1 cellular context compared by ENCODE assay signal in genomic region chr3:195542691-195543641, GRCh38.
TF ChIP-seq lines count a peak whose summit lies in the region.

TSS of gene PPP1R2 (minus strand) at chr3:195543325. CDS start at chr3:195543025, 300 bp downstream.

TF ChIP-seq in HepG2, 621 proteins besides CTCF, POLR2A, EP300 and RAD21 (continued from another document and continues in another):
- TF ChIP-seq NONO (IDR thresholded peaks at IDR 0.05) = no peak
- peak; percentile 54; the same call in 1 of the 2 replicates for TF ChIP-seq NONO (CRISPR knock-in tag; conservative IDR thresholded peaks at IDR 0.05)
- TF ChIP-seq HDAC2 (CRISPR knock-in tag; IDR thresholded peaks at IDR 0.05) = no peak
- TF ChIP-seq, protein P1, sequence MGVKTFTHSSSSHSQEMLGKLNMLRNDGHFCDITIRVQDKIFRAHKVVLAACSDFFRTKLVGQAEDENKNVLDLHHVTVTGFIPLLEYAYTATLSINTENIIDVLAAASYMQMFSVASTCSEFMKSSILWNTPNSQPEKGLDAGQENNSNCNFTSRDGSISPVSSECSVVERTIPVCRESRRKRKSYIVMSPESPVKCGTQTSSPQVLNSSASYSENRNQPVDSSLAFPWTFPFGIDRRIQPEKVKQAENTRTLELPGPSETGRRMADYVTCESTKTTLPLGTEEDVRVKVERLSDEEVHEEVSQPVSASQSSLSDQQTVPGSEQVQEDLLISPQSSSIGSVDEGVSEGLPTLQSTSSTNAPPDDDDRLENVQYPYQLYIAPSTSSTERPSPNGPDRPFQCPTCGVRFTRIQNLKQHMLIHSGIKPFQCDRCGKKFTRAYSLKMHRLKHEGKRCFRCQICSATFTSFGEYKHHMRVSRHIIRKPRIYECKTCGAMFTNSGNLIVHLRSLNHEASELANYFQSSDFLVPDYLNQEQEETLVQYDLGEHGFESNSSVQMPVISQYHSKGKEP (CRISPR knock-in tag; IDR thresholded peaks at IDR 0.05) = no peak
- no peak for TF ChIP-seq RFX5 (IDR thresholded peaks at IDR 0.05; ENCODE audit: low read depth, low read length)
- TF ChIP-seq, protein P2, sequence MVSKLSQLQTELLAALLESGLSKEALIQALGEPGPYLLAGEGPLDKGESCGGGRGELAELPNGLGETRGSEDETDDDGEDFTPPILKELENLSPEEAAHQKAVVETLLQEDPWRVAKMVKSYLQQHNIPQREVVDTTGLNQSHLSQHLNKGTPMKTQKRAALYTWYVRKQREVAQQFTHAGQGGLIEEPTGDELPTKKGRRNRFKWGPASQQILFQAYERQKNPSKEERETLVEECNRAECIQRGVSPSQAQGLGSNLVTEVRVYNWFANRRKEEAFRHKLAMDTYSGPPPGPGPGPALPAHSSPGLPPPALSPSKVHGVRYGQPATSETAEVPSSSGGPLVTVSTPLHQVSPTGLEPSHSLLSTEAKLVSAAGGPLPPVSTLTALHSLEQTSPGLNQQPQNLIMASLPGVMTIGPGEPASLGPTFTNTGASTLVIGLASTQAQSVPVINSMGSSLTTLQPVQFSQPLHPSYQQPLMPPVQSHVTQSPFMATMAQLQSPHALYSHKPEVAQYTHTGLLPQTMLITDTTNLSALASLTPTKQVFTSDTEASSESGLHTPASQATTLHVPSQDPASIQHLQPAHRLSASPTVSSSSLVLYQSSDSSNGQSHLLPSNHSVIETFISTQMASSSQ (IDR thresholded peaks at IDR 0.05; ENCODE audit: low read depth) = no peak
- TF ChIP-seq, protein P2 (CRISPR knock-in tag; IDR thresholded peaks at IDR 0.05; ENCODE audit: borderline replicate concordance) = no peak
- no peak; the same call in 1 of the 2 replicates for TF ChIP-seq ZNF431 (CRISPR knock-in tag; IDR thresholded peaks at IDR 0.05; ENCODE audit: borderline replicate concordance, low read depth)
- TF ChIP-seq ZNF816 (CRISPR knock-in tag; IDR thresholded peaks at IDR 0.05; ENCODE audit: borderline replicate concordance) = no peak; the same call in 1 of the 2 replicates
- no peak for TF ChIP-seq HMG20A (CRISPR knock-in tag; IDR thresholded peaks at IDR 0.05; ENCODE audit: borderline replicate concordance)
- no peak for TF ChIP-seq ZNF264 (CRISPR knock-in tag; IDR thresholded peaks at IDR 0.05)
- no peak for TF ChIP-seq GTF2F1 (IDR thresholded peaks at IDR 0.05; ENCODE audit: low read length)
- TF ChIP-seq ZNF720 (CRISPR knock-in tag; IDR thresholded peaks at IDR 0.05) = no peak
- TF ChIP-seq ZEB1 (IDR thresholded peaks at IDR 0.05; ENCODE audit: insufficient replicate concordance, low read depth) = no peak
- TF ChIP-seq MAFF (IDR thresholded peaks at IDR 0.05; ENCODE audit: low read depth, low read length) = no peak
- TF ChIP-seq JDP2 (CRISPR knock-in tag; IDR thresholded peaks at IDR 0.05; ENCODE audit: borderline replicate concordance) = no peak
- no peak for TF ChIP-seq RBM39 (IDR thresholded peaks at IDR 0.05; ENCODE audit: low read depth, low read length, poor library complexity, severe bottlenecking)
- peak; percentile 68; the same call in 1 of the 2 replicates for TF ChIP-seq ZNF558 (CRISPR knock-in tag; IDR thresholded peaks at IDR 0.05; ENCODE audit: borderline replicate concordance)
- TF ChIP-seq ZFP36L2 (CRISPR knock-in tag; IDR thresholded peaks at IDR 0.05) = no peak
- TF ChIP-seq MTF2 (CRISPR knock-in tag; IDR thresholded peaks at IDR 0.05; ENCODE audit: borderline replicate concordance) = peak; percentile 78; the same call in 1 of the 2 replicates
- TF ChIP-seq ZNF101 (CRISPR knock-in tag; IDR thresholded peaks at IDR 0.05; ENCODE audit: borderline replicate concordance, low read depth) = no peak
- TF ChIP-seq, protein P3, sequence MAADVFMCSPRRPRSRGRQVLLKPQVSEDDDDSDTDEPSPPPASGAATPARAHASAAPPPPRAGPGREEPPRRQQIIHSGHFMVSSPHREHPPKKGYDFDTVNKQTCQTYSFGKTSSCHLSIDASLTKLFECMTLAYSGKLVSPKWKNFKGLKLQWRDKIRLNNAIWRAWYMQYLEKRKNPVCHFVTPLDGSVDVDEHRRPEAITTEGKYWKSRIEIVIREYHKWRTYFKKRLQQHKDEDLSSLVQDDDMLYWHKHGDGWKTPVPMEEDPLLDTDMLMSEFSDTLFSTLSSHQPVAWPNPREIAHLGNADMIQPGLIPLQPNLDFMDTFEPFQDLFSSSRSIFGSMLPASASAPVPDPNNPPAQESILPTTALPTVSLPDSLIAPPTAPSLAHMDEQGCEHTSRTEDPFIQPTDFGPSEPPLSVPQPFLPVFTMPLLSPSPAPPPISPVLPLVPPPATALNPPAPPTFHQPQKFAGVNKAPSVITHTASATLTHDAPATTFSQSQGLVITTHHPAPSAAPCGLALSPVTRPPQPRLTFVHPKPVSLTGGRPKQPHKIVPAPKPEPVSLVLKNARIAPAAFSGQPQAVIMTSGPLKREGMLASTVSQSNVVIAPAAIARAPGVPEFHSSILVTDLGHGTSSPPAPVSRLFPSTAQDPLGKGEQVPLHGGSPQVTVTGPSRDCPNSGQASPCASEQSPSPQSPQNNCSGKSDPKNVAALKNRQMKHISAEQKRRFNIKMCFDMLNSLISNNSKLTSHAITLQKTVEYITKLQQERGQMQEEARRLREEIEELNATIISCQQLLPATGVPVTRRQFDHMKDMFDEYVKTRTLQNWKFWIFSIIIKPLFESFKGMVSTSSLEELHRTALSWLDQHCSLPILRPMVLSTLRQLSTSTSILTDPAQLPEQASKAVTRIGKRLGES (CRISPR knock-in tag; IDR thresholded peaks at IDR 0.05; ENCODE audit: borderline replicate concordance) = no peak
- no peak for TF ChIP-seq BCL3 (CRISPR knock-in tag; IDR thresholded peaks at IDR 0.05)
- peak; percentile 84 for TF ChIP-seq ZBTB38 (CRISPR knock-in tag; IDR thresholded peaks at IDR 0.05)
- no peak for TF ChIP-seq HNF4A (CRISPR knock-in tag; IDR thresholded peaks at IDR 0.05)
- no peak for TF ChIP-seq ETV6 (CRISPR knock-in tag; conservative IDR thresholded peaks at IDR 0.05)
- no peak for TF ChIP-seq TRIM22 (IDR thresholded peaks at IDR 0.05)
- TF ChIP-seq, protein P4, sequence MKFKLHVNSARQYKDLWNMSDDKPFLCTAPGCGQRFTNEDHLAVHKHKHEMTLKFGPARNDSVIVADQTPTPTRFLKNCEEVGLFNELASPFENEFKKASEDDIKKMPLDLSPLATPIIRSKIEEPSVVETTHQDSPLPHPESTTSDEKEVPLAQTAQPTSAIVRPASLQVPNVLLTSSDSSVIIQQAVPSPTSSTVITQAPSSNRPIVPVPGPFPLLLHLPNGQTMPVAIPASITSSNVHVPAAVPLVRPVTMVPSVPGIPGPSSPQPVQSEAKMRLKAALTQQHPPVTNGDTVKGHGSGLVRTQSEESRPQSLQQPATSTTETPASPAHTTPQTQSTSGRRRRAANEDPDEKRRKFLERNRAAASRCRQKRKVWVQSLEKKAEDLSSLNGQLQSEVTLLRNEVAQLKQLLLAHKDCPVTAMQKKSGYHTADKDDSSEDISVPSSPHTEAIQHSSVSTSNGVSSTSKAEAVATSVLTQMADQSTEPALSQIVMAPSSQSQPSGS (CRISPR knock-in tag; IDR thresholded peaks at IDR 0.05) = peak; percentile 63
- peak; percentile 60; the same call in 1 of the 2 replicates for TF ChIP-seq THAP7 (CRISPR knock-in tag; IDR thresholded peaks at IDR 0.05)
- TF ChIP-seq NFYC (CRISPR knock-in tag; IDR thresholded peaks at IDR 0.05) = no peak
- peak; percentile 96 for TF ChIP-seq ATF7 (IDR thresholded peaks at IDR 0.05)
- no peak for TF ChIP-seq ATF7 (CRISPR knock-in tag; IDR thresholded peaks at IDR 0.05)
- peak; percentile 77; the same call in 1 of the 2 replicates for TF ChIP-seq KLF6 (CRISPR knock-in tag; IDR thresholded peaks at IDR 0.05)
- peak; percentile 78; the same call in 1 of the 2 replicates for TF ChIP-seq SP5 (CRISPR knock-in tag; IDR thresholded peaks at IDR 0.05; ENCODE audit: borderline replicate concordance, low read depth)
- TF ChIP-seq ZNF407 (CRISPR knock-in tag; IDR thresholded peaks at IDR 0.05; ENCODE audit: not compliant biosample characterization) = no peak
- TF ChIP-seq ZNF660 (CRISPR knock-in tag; IDR thresholded peaks at IDR 0.05; ENCODE audit: borderline replicate concordance, low read depth) = no peak
- no peak for TF ChIP-seq ZNF253 (CRISPR knock-in tag; IDR thresholded peaks at IDR 0.05; ENCODE audit: borderline replicate concordance)
- TF ChIP-seq ZNF614 (CRISPR knock-in tag; IDR thresholded peaks at IDR 0.05; ENCODE audit: borderline replicate concordance) = 0 out of 2 replicates have a peak, but pooled peaks have one; percentile 8
